9 cellular contexts compared by ENCODE assay signal in genomic region chr12:14272954-14273910, GRCh38.
A peak's percentile ranks its signal among the peaks of the same experiment; 100 is the strongest.
DNase-seq lines count a peak whose midpoint lies in the region; ATAC-seq, FAIRE-seq and TF ChIP-seq lines count a peak whose summit lies in the region.
"Had no signal": no experiment of that assay in that cellular context is flagged by ENCODE, and none has a peak within 500 bp of the region (broad histone marks: within the 10 kb centered on the region; RNA-seq: fewer than 3 reads in every experiment).

No MANE protein-coding gene starts in this region.

- no peak for TF ChIP-seq EP300 in HepG2 (IDR thresholded peaks at IDR 0.05; ENCODE audit: low read depth in 2 of 2, low read length in 2 of 2)
- no peak for TF ChIP-seq EP300 in HepG2 (CRISPR knock-in tag; IDR thresholded peaks at IDR 0.05; ENCODE audit: borderline replicate concordance)

- H3K79me2 ChIP-seq in HepG2 (ENCODE audit: insufficient read depth, low read length), result no peaks in the 10 kb centered on the region

- FAIRE-seq in HepG2 (lab: Jason Lieb, UNC) (no peak), islet of Langerhans (lab: Jason Lieb, UNC) (peak; percentile 64)

- DNase-seq in HepG2 (ENCODE audit: low spot score) (no peak), amygdala (lab: John Stamatoyannopoulos, UW) (no peak)
- no peak for DNase-seq in stimulated activated CD4-positive, alpha-beta T cell treated with anti-CD3 and anti-CD28 coated beads, Interleukin-15, amount 100 ng/mL, for 24 hours

- TF ChIP-seq POLR2A in HepG2 (IDR thresholded peaks at IDR 0.05; ENCODE audit: insufficient read depth in 1 of 2, low read depth in 2 of 2, low read length in 2 of 2) (no peak), Raji (IDR thresholded peaks at IDR 0.05; ENCODE audit: insufficient read depth, low read depth, low read length) (0 out of 2 replicates have a peak, but pooled peaks have one; percentile 36)

- intact Hi-C loops in HepG2 (cut with micrococcal nuclease; ENCODE audit: unreplicated experiment), result no loop called here

- no peak for TF ChIP-seq RAD21 in liver (IDR thresholded peaks at IDR 0.05)
- no peak for TF ChIP-seq RAD21 in HepG2 (CRISPR knock-in tag; IDR thresholded peaks at IDR 0.05)

- H3K9ac ChIP-seq in liver (ENCODE audit: low read depth in 1 of 2, low read length in 2 of 2), result no peak overlapping the region
- H3K9ac ChIP-seq in HepG2 (ENCODE audit: insufficient read depth, low read depth, low read length), result no peak overlapping the region

- no peak for ATAC-seq in HepG2
- ATAC-seq in HG02623 (IDR thresholded peaks at IDR 0.05; ENCODE audit: unreplicated experiment), result no peak
- ATAC-seq in GM18909 (IDR thresholded peaks at IDR 0.05; ENCODE audit: poor library complexity, unreplicated experiment), result no peak

- H3K9me3 ChIP-seq in liver (ENCODE audit: control insufficient read depth in 4 of 4, low read length in 3 of 4) (peaks cover 0 to 3% (median 0%) of the 10 kb centered on the region in 4 donors), HepG2 (ENCODE audit: low read length) (no peaks in the 10 kb centered on the region)

- H4K20me1 ChIP-seq in HepG2 (ENCODE audit: insufficient read depth, low read length), result no peaks in the 10 kb centered on the region

- CTCF ChIA-PET in HepG2 (lab: Yijun Ruan, JAX; ENCODE audit: low intra/inter-chr PET ratio, low total read pairs), result no interaction called here

- POLR2A ChIA-PET in HepG2 (lab: Yijun Ruan, JAX), result interaction anchor here (1.5 kb wide), 1 partner anchor 13 kb away, joined by 5 read pairs; no protein-coding TSS in a partner anchor

- in situ Hi-C loops in HepG2 (cut with HindIII; ENCODE audit: extremely low pct_ligation_motif_present, low pct_unique_long_range_greater_than_20kb), result no loop called here

- H3K4me1 ChIP-seq in liver (ENCODE audit: control insufficient read depth in 4 of 4, insufficient read depth in 4 of 4, low read length in 3 of 4) (no peaks in the 10 kb centered on the region), HepG2 (ENCODE audit: insufficient read depth, low read length) (no peaks in the 10 kb centered on the region)

- H3K36me3 ChIP-seq in liver (ENCODE audit: control insufficient read depth in 4 of 4, insufficient read depth in 3 of 4, low read depth in 1 of 4, low read length in 3 of 4) (no peaks in the 10 kb centered on the region), HepG2 (replicated peaks in 1 of 2; ENCODE audit: control insufficient read depth in 1 of 2, insufficient read depth in 2 of 2, low read length in 2 of 2) (no peaks in the 10 kb centered on the region)

- no peak overlapping the region for H3K4me2 ChIP-seq in HepG2 (ENCODE audit: low read depth, low read length)

- no peak overlapping the region for H2AFZ ChIP-seq in HepG2 (ENCODE audit: low read length)

- H3K4me3 ChIP-seq in liver (ENCODE audit: low read depth in 1 of 3, low read length in 3 of 3), result no peak overlapping the region
- H3K4me3 ChIP-seq in HepG2 (replicated peaks in 1 of 3; ENCODE audit: insufficient read depth in 1 of 3, low read depth in 2 of 3, low read length in 3 of 3), result no peak overlapping the region

- BruUV-seq in HepG2 (replicated peaks; lab: Mats Ljungman, UMichigan), result no TSS peak

- peak overlapping the region; percentile 10 to 64 for H3K27ac ChIP-seq in liver (ENCODE audit: low read depth in 1 of 2, low read length in 2 of 2)
- no peak overlapping the region for H3K27ac ChIP-seq in HepG2 (ENCODE audit: extremely low read length, insufficient read depth, low read length)
- H3K27ac ChIP-seq: C4-2B had no signal

- WGBS in liver, result 50% methylated on average over 8 of the region's 8 CpGs
- WGBS in HepG2 (ENCODE audit: low lambda C conversion rate), result 8% methylated on average over 8 of the region's 8 CpGs

- no peak for TF ChIP-seq CTCF in liver (IDR thresholded peaks at IDR 0.05; ENCODE audit: low read depth, low read length, missing input control)
- no peak for TF ChIP-seq CTCF in HepG2 (CRISPR knock-in tag; IDR thresholded peaks at IDR 0.05)

- H3K27me3 ChIP-seq in liver (ENCODE audit: control insufficient read depth in 4 of 4, insufficient read depth in 4 of 4, low read length in 3 of 4) (no peaks in the 10 kb centered on the region), HepG2 (ENCODE audit: control insufficient read depth in 1 of 2, insufficient read depth in 2 of 2, low read length in 2 of 2) (no peaks in the 10 kb centered on the region; a peak in 1 of 5 replicates)

TF ChIP-seq in liver, 16 proteins besides CTCF, POLR2A, EP300 and RAD21:
- no peak for TF ChIP-seq TAF1 (conservative IDR thresholded peaks at IDR 0.05)

TF ChIP-seq in HepG2, 621 proteins besides CTCF, POLR2A, EP300 and RAD21 (continues in another document):
- TF ChIP-seq ZBTB1 (CRISPR knock-in tag; IDR thresholded peaks at IDR 0.05; ENCODE audit: borderline replicate concordance), result no peak
- no peak for TF ChIP-seq PHF5A (CRISPR knock-in tag; IDR thresholded peaks at IDR 0.05; ENCODE audit: low read depth, unreplicated experiment)
- no peak for TF ChIP-seq ZNF772 (CRISPR knock-in tag; IDR thresholded peaks at IDR 0.05)
- TF ChIP-seq ZNF207 (IDR thresholded peaks at IDR 0.05; ENCODE audit: borderline replicate concordance), result no peak
- no peak for TF ChIP-seq KLF15 (CRISPR knock-in tag; IDR thresholded peaks at IDR 0.05; ENCODE audit: borderline replicate concordance)
- TF ChIP-seq ZNF556 (CRISPR knock-in tag; IDR thresholded peaks at IDR 0.05; ENCODE audit: borderline replicate concordance), result no peak
- TF ChIP-seq MYNN (CRISPR knock-in tag; IDR thresholded peaks at IDR 0.05; ENCODE audit: low read depth), result no peak
- no peak for TF ChIP-seq ZNF747 (CRISPR knock-in tag; IDR thresholded peaks at IDR 0.05; ENCODE audit: borderline replicate concordance)
- no peak for TF ChIP-seq HMG20A (CRISPR knock-in tag; IDR thresholded peaks at IDR 0.05; ENCODE audit: borderline replicate concordance)
- no peak for TF ChIP-seq CSRNP1 (CRISPR knock-in tag; IDR thresholded peaks at IDR 0.05)
- no peak for TF ChIP-seq ZNF589 (CRISPR knock-in tag; conservative IDR thresholded peaks at IDR 0.05)
- no peak for TF ChIP-seq CBX2 (IDR thresholded peaks at IDR 0.05; ENCODE audit: low read depth, low read length)
- no peak for TF ChIP-seq CBX2 (CRISPR knock-in tag; IDR thresholded peaks at IDR 0.05; ENCODE audit: low read depth)
- TF ChIP-seq, protein P1, sequence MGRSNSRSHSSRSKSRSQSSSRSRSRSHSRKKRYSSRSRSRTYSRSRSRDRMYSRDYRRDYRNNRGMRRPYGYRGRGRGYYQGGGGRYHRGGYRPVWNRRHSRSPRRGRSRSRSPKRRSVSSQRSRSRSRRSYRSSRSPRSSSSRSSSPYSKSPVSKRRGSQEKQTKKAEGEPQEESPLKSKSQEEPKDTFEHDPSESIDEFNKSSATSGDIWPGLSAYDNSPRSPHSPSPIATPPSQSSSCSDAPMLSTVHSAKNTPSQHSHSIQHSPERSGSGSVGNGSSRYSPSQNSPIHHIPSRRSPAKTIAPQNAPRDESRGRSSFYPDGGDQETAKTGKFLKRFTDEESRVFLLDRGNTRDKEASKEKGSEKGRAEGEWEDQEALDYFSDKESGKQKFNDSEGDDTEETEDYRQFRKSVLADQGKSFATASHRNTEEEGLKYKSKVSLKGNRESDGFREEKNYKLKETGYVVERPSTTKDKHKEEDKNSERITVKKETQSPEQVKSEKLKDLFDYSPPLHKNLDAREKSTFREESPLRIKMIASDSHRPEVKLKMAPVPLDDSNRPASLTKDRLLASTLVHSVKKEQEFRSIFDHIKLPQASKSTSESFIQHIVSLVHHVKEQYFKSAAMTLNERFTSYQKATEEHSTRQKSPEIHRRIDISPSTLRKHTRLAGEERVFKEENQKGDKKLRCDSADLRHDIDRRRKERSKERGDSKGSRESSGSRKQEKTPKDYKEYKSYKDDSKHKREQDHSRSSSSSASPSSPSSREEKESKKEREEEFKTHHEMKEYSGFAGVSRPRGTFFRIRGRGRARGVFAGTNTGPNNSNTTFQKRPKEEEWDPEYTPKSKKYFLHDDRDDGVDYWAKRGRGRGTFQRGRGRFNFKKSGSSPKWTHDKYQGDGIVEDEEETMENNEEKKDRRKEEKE (IDR thresholded peaks at IDR 0.05), result no peak
- TF ChIP-seq ZNF432 (CRISPR knock-in tag; IDR thresholded peaks at IDR 0.05; ENCODE audit: borderline replicate concordance), result no peak
- TF ChIP-seq ARID3A (IDR thresholded peaks at IDR 0.05; ENCODE audit: low read depth, low read length), result no peak
